ENCODE assay signal across 8 cellular contexts in genomic region chr12:101876861-101877815, GRCh38. TPM values are rescaled to one million over a fixed set of nuclear protein-coding genes. Genes with fewer than 3 reads are reported as not detected.
DNase-seq lines count a peak whose midpoint lies in the region; ATAC-seq and TF ChIP-seq lines count a peak whose summit lies in the region.

TSS of gene DRAM1 (plus strand) at chr12:101877580. CDS start at chr12:101877790, 210 bp downstream.

- ATAC-seq in GM21786 (IDR thresholded peaks at IDR 0.05; ENCODE audit: unreplicated experiment) (peak; percentile 82), left ventricle myocardium superior (peak; percentile 95), psoas muscle (peak; percentile 92 to 95 (median 94))

- no peak for TF ChIP-seq CTCF in psoas muscle (IDR thresholded peaks at IDR 0.05)

- peak within 1 kb of the TSS; percentile 89 for H3K4me3 ChIP-seq in psoas muscle

- H3K9me3 ChIP-seq in KOPT-K1 (ENCODE audit: insufficient read depth, low read length, poor library complexity, severe bottlenecking) (no peaks in the 10 kb centered on the region), psoas muscle (no peaks in the 10 kb centered on the region)

- H3K27ac ChIP-seq in KOPT-K1 (ENCODE audit: low read depth, low read length, poor library complexity, severe bottlenecking) (peak within 1 kb of the TSS; percentile 52), angular gyrus (ENCODE audit: low read depth, low read length) (peak within 1 kb of the TSS; percentile 62), psoas muscle (peak within 1 kb of the TSS; percentile 95)

- DNase-seq in GF-D8 (lab: John Stamatoyannopoulos, UW) (peak; percentile 85), T-helper 1 cell (peak; percentile 35 to 83 (median 56)), left ventricle myocardium superior (peak; percentile 94), psoas muscle (peak; percentile 92 to 96), ureter (ENCODE audit: low spot score) (peak; percentile 93)

- no peaks in the 10 kb centered on the region for H3K27me3 ChIP-seq in psoas muscle (ENCODE audit: insufficient read depth in 3 of 3, low read length in 2 of 3)

- intact Hi-C loops in left ventricle myocardium superior (cut with micrococcal nuclease) (no loop called here), psoas muscle (cut with DNase I) (no loop called here)

- H3K4me1 ChIP-seq in psoas muscle: no peaks in the 10 kb centered on the region

- no peaks in the 10 kb centered on the region for H3K36me3 ChIP-seq in KOPT-K1 (ENCODE audit: insufficient read depth, low read length)
- no peaks in the 10 kb centered on the region for H3K36me3 ChIP-seq in psoas muscle (ENCODE audit: insufficient read depth in 1 of 2, low read depth in 1 of 2)

- WGBS in psoas muscle, 3 donors: 1 to 2% (median 2%) methylated on average over 76 to 105 of the region's 105 CpGs

RNA-seq across cellular contexts. Expression of gene DRAM1, which starts in this region (rescaled TPM):
- total RNA-seq in left ventricle myocardium superior: 6.2 TPM
- total RNA-seq in psoas muscle: 1 to 10 TPM; 2.8 to 6.8 (median 4.6) TPM
- 1 to 10 TPM; 3.8 to 6.2 (median 4.1) TPM for polyA plus RNA-seq in psoas muscle
- 16.4 TPM for total RNA-seq in ureter

Comparison
In these comparisons a context has a peak if more than half of its experiments do, and no peak if none do; other contexts are left out.
1. Peak in every context shown above with its lines: DNase-seq, ATAC-seq, H3K4me3 ChIP-seq and H3K27ac ChIP-seq.